28 cellular contexts compared by ENCODE assay signal in genomic region chr10:92997620-92998019, GRCh38.
DNase-seq lines count a peak whose midpoint lies in the region; ATAC-seq, FAIRE-seq and TF ChIP-seq lines count a peak whose summit lies in the region.
"Had no signal": no experiment of that assay in that cellular context is flagged by ENCODE, and none has a peak within 500 bp of the region (broad histone marks: within the 10 kb centered on the region; RNA-seq: fewer than 3 reads in every experiment).

No MANE protein-coding gene starts in this region.

- no peaks in the 10 kb centered on the region for H3K27me3 Mint-ChIP-seq in HFFc6 (ENCODE audit: insufficient read depth)
- H3K27me3 Mint-ChIP-seq: activated CD4-positive, alpha-beta T cell treated with anti-CD3 and anti-CD28 coated beads for 36 hours; stimulated activated naive B cell treated with anti-CD40 and anti-IgM and Interleukin-4, amounts not matched to agents 10 μg/mL and 1 μg/mL and 100 μg/mL, for 72 hours had no signal

- no peak overlapping the region for H3K4me3 ChIP-seq in BLaER1 treated with 17β-estradiol and CSF1 and Interleukin-3, amounts not matched to agents 10 nM and 100 nM
- H3K4me3 ChIP-seq in K562 = no peak overlapping the region
- no peak overlapping the region for H3K4me3 ChIP-seq in osteoblast (ENCODE audit: insufficient read depth, low read length)
- no peak overlapping the region for H3K4me3 ChIP-seq in esophagus muscularis mucosa
- H3K4me3 ChIP-seq: adrenal gland, prostate gland, vagina had no signal

- no peaks in the 10 kb centered on the region for H3K79me2 ChIP-seq in K562 (ENCODE audit: control insufficient read depth, insufficient read depth, low read length)
- no peaks in the 10 kb centered on the region for H3K79me2 ChIP-seq in osteoblast (ENCODE audit: insufficient read depth, low read length)

- no peaks in the 10 kb centered on the region for H4K20me1 ChIP-seq in BLaER1 treated with 17β-estradiol and CSF1 and Interleukin-3, amounts not matched to agents 10 nM and 100 nM
- no peaks in the 10 kb centered on the region for H4K20me1 ChIP-seq in K562 (replicated peaks; ENCODE audit: control insufficient read depth, insufficient read depth, low read length)
- H4K20me1 ChIP-seq in osteoblast (ENCODE audit: insufficient read depth, low read length) = no peaks in the 10 kb centered on the region

- TF ChIP-seq RAD21 in K562 (CRISPR knock-in tag; conservative IDR thresholded peaks at IDR 0.05 in 1 of 2, IDR thresholded peaks at IDR 0.05 in 1 of 2) = no peak

- no peak overlapping the region for H3K9ac ChIP-seq in BLaER1 treated with 17β-estradiol and CSF1 and Interleukin-3, amounts not matched to agents 10 nM and 100 nM
- no peak overlapping the region for H3K9ac ChIP-seq in K562 (ENCODE audit: insufficient read depth in 1 of 2, low read depth in 2 of 2, low read length in 2 of 2)

- no peaks in the 10 kb centered on the region for H3K36me3 Mint-ChIP-seq in HFFc6 (ENCODE audit: low read depth)
- H3K36me3 Mint-ChIP-seq: natural killer cell; stimulated activated naive B cell treated with anti-CD40 and anti-IgM and Interleukin-4, amounts not matched to agents 10 μg/mL and 1 μg/mL and 100 μg/mL, for 72 hours had no signal

- no peaks in the 10 kb centered on the region for H3K9me3 ChIP-seq in BLaER1 treated with 17β-estradiol and CSF1 and Interleukin-3, amounts not matched to agents 10 nM and 100 nM (replicated peaks in 1 of 11)
- H3K9me3 ChIP-seq in K562 (replicated peaks; ENCODE audit: control insufficient read depth, insufficient read depth, low read depth, low read length) = no peaks in the 10 kb centered on the region
- H3K9me3 ChIP-seq in osteoblast (ENCODE audit: low read depth, low read length) = no peaks in the 10 kb centered on the region
- no peaks in the 10 kb centered on the region for H3K9me3 ChIP-seq in esophagus muscularis mucosa
- H3K9me3 ChIP-seq: adrenal gland, prostate gland, vagina had no signal

- H3K27ac ChIP-seq in BLaER1 treated with 17β-estradiol and CSF1 and Interleukin-3, amounts not matched to agents 10 nM and 100 nM = no peak overlapping the region
- H3K27ac ChIP-seq in K562 (ENCODE audit: extremely low read depth, low read depth, low read length) (no peak overlapping the region), osteoblast (ENCODE audit: low read depth, low read length) (peak overlapping the region; percentile 43), esophagus muscularis mucosa (replicated peaks in 1 of 4) (no peak overlapping the region)
- H3K27ac ChIP-seq: adrenal gland, brain microvascular endothelial cell, C4-2B, prostate gland, vagina had no signal

- no peaks in the 10 kb centered on the region for H3K27me3 ChIP-seq in BLaER1 treated with 17β-estradiol and CSF1 and Interleukin-3, amounts not matched to agents 10 nM and 100 nM
- H3K27me3 ChIP-seq in K562 (ENCODE audit: control insufficient read depth in 2 of 2, insufficient read depth in 2 of 2, low read length in 2 of 2) = no peaks in the 10 kb centered on the region
- H3K27me3 ChIP-seq in osteoblast (ENCODE audit: insufficient read depth, low read length) = no peaks in the 10 kb centered on the region
- no peaks in the 10 kb centered on the region for H3K27me3 ChIP-seq in esophagus muscularis mucosa
- H3K27me3 ChIP-seq: adrenal gland, brain microvascular endothelial cell, vagina had no signal

- ATAC-seq in K562 (no peak), HG02870 (IDR thresholded peaks at IDR 0.05; ENCODE audit: unreplicated experiment) (no peak)
- ATAC-seq: activated CD4-positive, alpha-beta T cell treated with anti-CD3 and anti-CD28 coated beads for 36 hours; activated CD8-positive, alpha-beta T cell treated with anti-CD3 and anti-CD28 coated beads, Interleukin-2, amount 10 ng/mL, durations not matched to agents 7 days and 5 days; natural killer cell; stimulated activated naive B cell treated with anti-CD40 and anti-IgM and Interleukin-4, amounts not matched to agents 10 μg/mL and 1 μg/mL and 100 μg/mL, for 72 hours had no signal

- FAIRE-seq in K562 (lab: Jason Lieb, UNC) = peak; percentile 65
- FAIRE-seq: endothelial cell of umbilical vein, RCC 7860 had no signal

- DNase-seq in HFFc6 = peak; percentile 9
- no peak for DNase-seq in K562 (ENCODE audit: extremely low read depth in 1 of 4, low spot score in 3 of 4)
- DNase-seq in osteoblast (ENCODE audit: insufficient read length, low spot score, missing footprints) = peak; percentile 10
- no peak for DNase-seq in esophagus muscularis mucosa (ENCODE audit: extremely low spot score)
- DNase-seq in Ammon's horn (ENCODE audit: low spot score) = no peak
- DNase-seq: activated CD4-positive, alpha-beta T cell treated with anti-CD3 and anti-CD28 coated beads for 36 hours; activated CD8-positive, alpha-beta T cell treated with anti-CD3 and anti-CD28 coated beads, Interleukin-2, amount 10 ng/mL, durations not matched to agents 7 days and 5 days; activated naive CD4-positive, alpha-beta T cell treated with anti-CD3 and anti-CD28 coated beads for 36 hours; adrenal gland; brain microvascular endothelial cell; COR-L47; H7; midbrain; natural killer cell; NCI-H1092; NCI-H1694 treated with DMSO at 0.1 percent for 48 hours; nucleus accumbens; SIG-M5; stimulated activated CD4-positive, alpha-beta T cell treated with anti-CD3 and anti-CD28 coated beads, Interleukin-15, amount 100 ng/mL, for 24 hours; stimulated activated naive B cell treated with anti-CD40 and anti-IgM and Interleukin-4, amounts not matched to agents 10 μg/mL and 1 μg/mL and 100 μg/mL, for 72 hours; SW 1271 had no signal

- TF ChIP-seq EP300 in K562 (IDR thresholded peaks at IDR 0.05; ENCODE audit: low read length) = no peak
- no peak for TF ChIP-seq EP300 in esophagus muscularis mucosa (IDR thresholded peaks at IDR 0.05)

- peak overlapping the region; percentile 12 to 51 (median 36); a peak in 19 of 22 replicates for H3K4me2 ChIP-seq in BLaER1 treated with 17β-estradiol and CSF1 and Interleukin-3, amounts not matched to agents 10 nM and 100 nM
- H3K4me2 ChIP-seq in K562 (ENCODE audit: insufficient read depth, low read length) (no peak overlapping the region), osteoblast (ENCODE audit: insufficient read depth, low read length) (no peak overlapping the region)

- TF ChIP-seq POLR2A in K562 (conservative IDR thresholded peaks at IDR 0.05) (no peak), esophagus muscularis mucosa (IDR thresholded peaks at IDR 0.05; ENCODE audit: low read depth) (no peak)

- no peak overlapping the region for H3K4me3 Mint-ChIP-seq in HFFc6
- H3K4me3 Mint-ChIP-seq: activated CD4-positive, alpha-beta T cell treated with anti-CD3 and anti-CD28 coated beads for 36 hours; activated CD8-positive, alpha-beta T cell treated with anti-CD3 and anti-CD28 coated beads, Interleukin-2, amount 10 ng/mL, durations not matched to agents 7 days and 5 days; activated naive CD4-positive, alpha-beta T cell treated with anti-CD3 and anti-CD28 coated beads for 36 hours; natural killer cell; stimulated activated naive B cell treated with anti-CD40 and anti-IgM and Interleukin-4, amounts not matched to agents 10 μg/mL and 1 μg/mL and 100 μg/mL, for 72 hours had no signal

- peak overlapping the region; percentile 7; the same call in 1 of the 2 replicates for H3K27ac Mint-ChIP-seq in HFFc6
- H3K27ac Mint-ChIP-seq: activated CD4-positive, alpha-beta T cell treated with anti-CD3 and anti-CD28 coated beads for 36 hours; activated CD8-positive, alpha-beta T cell treated with anti-CD3 and anti-CD28 coated beads, Interleukin-2, amount 10 ng/mL, durations not matched to agents 7 days and 5 days; activated naive CD4-positive, alpha-beta T cell treated with anti-CD3 and anti-CD28 coated beads for 36 hours; natural killer cell; stimulated activated naive B cell treated with anti-CD40 and anti-IgM and Interleukin-4, amounts not matched to agents 10 μg/mL and 1 μg/mL and 100 μg/mL, for 72 hours had no signal

- TF ChIP-seq CTCF in HFFc6 (IDR thresholded peaks at IDR 0.05) (no peak), K562 (IDR thresholded peaks at IDR 0.05 in 2 of 3, conservative IDR thresholded peaks at IDR 0.05 in 1 of 3; ENCODE audit: insufficient read depth in 2 of 3, low read depth in 1 of 3, low read length in 3 of 3) (no peak), osteoblast (IDR thresholded peaks at IDR 0.05; ENCODE audit: extremely low read depth, low read depth, low read length) (no peak), esophagus muscularis mucosa (IDR thresholded peaks at IDR 0.05) (no peak)

- peaks cover 13 to 33% (median 20%) of the 10 kb centered on the region in 10 experiments for H3K4me1 ChIP-seq in BLaER1 treated with 17β-estradiol and CSF1 and Interleukin-3, amounts not matched to agents 10 nM and 100 nM
- H3K4me1 ChIP-seq in K562 (replicated peaks in 1 of 2; ENCODE audit: control insufficient read depth in 2 of 2, insufficient read depth in 2 of 2, low read length in 2 of 2) = no peaks in the 10 kb centered on the region
- H3K4me1 ChIP-seq in osteoblast (ENCODE audit: insufficient read depth, low read length) = peaks cover 14% of the 10 kb centered on the region
- peaks cover 0 to 3% (median 0%) of the 10 kb centered on the region in 4 donors for H3K4me1 ChIP-seq in esophagus muscularis mucosa
- H3K4me1 ChIP-seq: adrenal gland, prostate gland, vagina had no signal

- CTCF ChIA-PET in K562 (lab: Yijun Ruan, JAX; ENCODE audit: low intra/inter-chr PET ratio) = no interaction called here

- intact Hi-C loops in K562 (cut with micrococcal nuclease) = no loop called here
- intact Hi-C loops in esophagus muscularis mucosa (cut with DNase I) = no loop called here

- in situ Hi-C loops in K562 (cut with MboI) = no loop called here

- no peaks in the 10 kb centered on the region for H3K9me3 Mint-ChIP-seq in HFFc6
- H3K9me3 Mint-ChIP-seq: activated naive CD4-positive, alpha-beta T cell treated with anti-CD3 and anti-CD28 coated beads for 36 hours; natural killer cell; stimulated activated naive B cell treated with anti-CD40 and anti-IgM and Interleukin-4, amounts not matched to agents 10 μg/mL and 1 μg/mL and 100 μg/mL, for 72 hours had no signal

- H3K4me1 Mint-ChIP-seq in HFFc6 (ENCODE audit: low read depth) = peaks cover 16% of the 10 kb centered on the region

- BruUV-seq in K562 (replicated peaks; lab: Mats Ljungman, UMichigan) = no TSS peak

- peaks cover 0 to 9% (median 0%) of the 10 kb centered on the region in 11 experiments; a peak in 1 of 22 replicates for H3K36me3 ChIP-seq in BLaER1 treated with 17β-estradiol and CSF1 and Interleukin-3, amounts not matched to agents 10 nM and 100 nM
- H3K36me3 ChIP-seq in K562 (ENCODE audit: control insufficient read depth, insufficient read depth, low read length) = peaks cover 11% of the 10 kb centered on the region; the same call in 2 of the 3 replicates
- H3K36me3 ChIP-seq in osteoblast (ENCODE audit: insufficient read depth, low read length) = no peaks in the 10 kb centered on the region
- H3K36me3 ChIP-seq in esophagus muscularis mucosa = peaks cover 0 to 8% (median 0%) of the 10 kb centered on the region in 4 donors
- H3K36me3 ChIP-seq: adrenal gland, brain microvascular endothelial cell, prostate gland, vagina had no signal

- POLR2A ChIA-PET in K562 (lab: Yijun Ruan, JAX) = interaction anchor here (1.1 kb wide), 1 partner anchor 19 kb away, joined by 3 read pairs; no protein-coding TSS in a partner anchor

- H3K9me1 ChIP-seq in K562 (ENCODE audit: control insufficient read depth, insufficient read depth, low read length) = no peaks in the 10 kb centered on the region

- H2AFZ ChIP-seq in K562 (ENCODE audit: low read depth, low read length) (no peak overlapping the region), osteoblast (ENCODE audit: low read length) (no peak overlapping the region)

Comparison
In these comparisons a context has a peak if more than half of its experiments do, and no peak if none do; other contexts are left out.
1. H3K4me2 ChIP-seq: peak in BLaER1 treated with 17β-estradiol and CSF1 and Interleukin-3, amounts not matched to agents 10 nM and 100 nM (11 of 11); none in K562 (single experiment) and osteoblast (single experiment).
2. DNase-seq: peak in HFFc6 (single experiment) and osteoblast (single experiment); none in K562 (0 of 4), esophagus muscularis mucosa (single experiment) and Ammon's horn (single experiment).